Comparison of ENCODE assay signal across 21 cellular contexts in genomic region chr10:129570185-129570584, GRCh38.
DNase-seq lines count a peak whose midpoint lies in the region; ATAC-seq and TF ChIP-seq lines count a peak whose summit lies in the region.
"Had no signal": no experiment of that assay in that cellular context is flagged by ENCODE, and none has a peak within 500 bp of the region (broad histone marks: within the 10 kb centered on the region; RNA-seq: fewer than 3 reads in every experiment).

No MANE protein-coding gene starts in this region.

- TF ChIP-seq CTCF in OCI-LY1 (IDR thresholded peaks at IDR 0.05; ENCODE audit: low read length) (no peak), colonic mucosa (IDR thresholded peaks at IDR 0.05) (no peak)

- ATAC-seq in left lobe of liver (peak; percentile 80), GM19328 (IDR thresholded peaks at IDR 0.05; ENCODE audit: unreplicated experiment) (no peak)
- ATAC-seq: GM12878 had no signal

- no peaks in the 10 kb centered on the region for H3F3A ChIP-seq in OCI-LY1 (ENCODE audit: insufficient read depth, low read length)

- H3K79me2 ChIP-seq in OCI-LY1 (ENCODE audit: insufficient read depth, low read length), result no peaks in the 10 kb centered on the region

- H3K27me3 ChIP-seq in OCI-LY1 (ENCODE audit: insufficient read depth, low read length) (no peaks in the 10 kb centered on the region), colonic mucosa (no peaks in the 10 kb centered on the region)
- H3K27me3 ChIP-seq: BLaER1 treated with 17β-estradiol and CSF1 and Interleukin-3, amounts not matched to agents 10 nM and 100 nM had no signal

- H3K9ac ChIP-seq in OCI-LY1 (ENCODE audit: low read length) (no peak overlapping the region), colonic mucosa (ENCODE audit: low read depth in 2 of 2, low read length in 2 of 2) (no peak overlapping the region)
- H3K9ac ChIP-seq: BLaER1 treated with 17β-estradiol and CSF1 and Interleukin-3, amounts not matched to agents 10 nM and 100 nM had no signal

- no peaks in the 10 kb centered on the region for H3K27me3 Mint-ChIP-seq in activated CD4-positive, alpha-beta T cell treated with anti-CD3 and anti-CD28 coated beads, Interleukin-2, amount 10 ng/mL, durations not matched to agents 7 days and 5 days
- H3K27me3 Mint-ChIP-seq: B cell; CD4-positive, alpha-beta T cell had no signal

- CTCF ChIA-PET in activated CD4-positive, alpha-beta T cell treated with anti-CD3 and anti-CD28 coated beads, Interleukin-2, amount 10 ng/mL, durations not matched to agents 7 days and 5 days (lab: Charles Lee), result no interaction called here

- H3K4me3 ChIP-seq in OCI-LY1 (ENCODE audit: low read depth, low read length, poor library complexity, severe bottlenecking), result no peak overlapping the region
- no peak overlapping the region for H3K4me3 ChIP-seq in colonic mucosa
- H3K4me3 ChIP-seq: BLaER1 treated with 17β-estradiol and CSF1 and Interleukin-3, amounts not matched to agents 10 nM and 100 nM; GM12878; HAP-1 had no signal

- H3K36me3 ChIP-seq in OCI-LY1 (ENCODE audit: insufficient read depth, low read length) (peaks cover 18% of the 10 kb centered on the region), colonic mucosa (no peaks in the 10 kb centered on the region)
- H3K36me3 ChIP-seq: HAP-1 had no signal

- no peaks in the 10 kb centered on the region for H4K20me1 ChIP-seq in OCI-LY1 (ENCODE audit: insufficient read depth, low read length)

- H3K9me3 ChIP-seq in OCI-LY1 (ENCODE audit: low read length) (peaks cover 7% of the 10 kb centered on the region; the same call in 1 of the 2 replicates), colonic mucosa (no peaks in the 10 kb centered on the region)
- H3K9me3 ChIP-seq: HAP-1 had no signal

- no peak overlapping the region for H2AFZ ChIP-seq in OCI-LY1 (ENCODE audit: low read length)

- peaks cover 15% of the 10 kb centered on the region for H3K9me3 Mint-ChIP-seq in activated CD4-positive, alpha-beta T cell treated with anti-CD3 and anti-CD28 coated beads, Interleukin-2, amount 10 ng/mL, durations not matched to agents 7 days and 5 days

- peak overlapping the region; percentile 93 for H3K27ac ChIP-seq in OCI-LY1 (ENCODE audit: low read depth, low read length, poor library complexity, severe bottlenecking)
- H3K27ac ChIP-seq in colonic mucosa, result no peak overlapping the region
- H3K27ac ChIP-seq: 22Rv1; BLaER1 treated with 17β-estradiol and CSF1 and Interleukin-3, amounts not matched to agents 10 nM and 100 nM had no signal

- no peak overlapping the region for H3K4me2 ChIP-seq in OCI-LY1 (ENCODE audit: low read length)
- H3K4me2 ChIP-seq: BLaER1 treated with 17β-estradiol and CSF1 and Interleukin-3, amounts not matched to agents 10 nM and 100 nM had no signal

- H3K4me1 ChIP-seq in OCI-LY1 (ENCODE audit: insufficient read depth, low read length, severe bottlenecking), result peaks cover 25% of the 10 kb centered on the region
- H3K4me1 ChIP-seq in colonic mucosa, result no peaks in the 10 kb centered on the region
- H3K4me1 ChIP-seq: HAP-1 had no signal

- no peak for DNase-seq in activated CD4-positive, alpha-beta T cell treated with anti-CD3 and anti-CD28 coated beads, Interleukin-2, amount 10 ng/mL, durations not matched to agents 7 days and 5 days
- no peak for DNase-seq in activated CD4-positive, alpha-beta T cell treated with anti-CD3 and anti-CD28 coated beads, Interleukin-2, amount 50 U/mL, for 48 hours
- no peak for DNase-seq in left lobe of liver (ENCODE audit: low spot score)
- peak; percentile 47 for DNase-seq in renal cortical epithelial cell (ENCODE audit: low read depth)
- DNase-seq in colonic mucosa, result no peak
- DNase-seq: CD4-positive, alpha-beta T cell; CD8-positive, alpha-beta memory T cell; DMS 273 treated with DMSO at 0.1 percent for 48 hours; DMS79; EL; GDM1; GOT3; HFFc6 had no signal

- H3K4me3 Mint-ChIP-seq in activated CD4-positive, alpha-beta T cell treated with anti-CD3 and anti-CD28 coated beads, Interleukin-2, amount 10 ng/mL, durations not matched to agents 7 days and 5 days, result no peak overlapping the region
- H3K4me3 Mint-ChIP-seq: B cell; CD14-positive monocyte; CD4-positive, alpha-beta T cell; CD8-positive, alpha-beta memory T cell; HFFc6 had no signal

- no peaks in the 10 kb centered on the region for H3K4me1 Mint-ChIP-seq in activated CD4-positive, alpha-beta T cell treated with anti-CD3 and anti-CD28 coated beads, Interleukin-2, amount 10 ng/mL, durations not matched to agents 7 days and 5 days
- H3K4me1 Mint-ChIP-seq: B cell, CD14-positive monocyte had no signal

- H3K9me2 ChIP-seq in OCI-LY1 (ENCODE audit: low read depth, low read length), result no peaks in the 10 kb centered on the region

- H3K36me3 Mint-ChIP-seq in activated CD4-positive, alpha-beta T cell treated with anti-CD3 and anti-CD28 coated beads, Interleukin-2, amount 10 ng/mL, durations not matched to agents 7 days and 5 days (ENCODE audit: low read depth), result peaks cover 12% of the 10 kb centered on the region

- peak overlapping the region; percentile 72 for H3K27ac Mint-ChIP-seq in activated CD4-positive, alpha-beta T cell treated with anti-CD3 and anti-CD28 coated beads, Interleukin-2, amount 10 ng/mL, durations not matched to agents 7 days and 5 days
- H3K27ac Mint-ChIP-seq: B cell; CD4-positive, alpha-beta T cell; HFFc6 had no signal

- POLR2A ChIA-PET in activated CD4-positive, alpha-beta T cell treated with anti-CD3 and anti-CD28 coated beads, Interleukin-2, amount 10 ng/mL, durations not matched to agents 7 days and 5 days (lab: Charles Lee), result no interaction called here

- intact Hi-C loops in colonic mucosa (cut with DNase I), result no loop called here
